37 cellular contexts compared by ENCODE assay signal in genomic region chr3:138573138-138573537, GRCh38.
"Had no signal": no experiment of that assay in that cellular context is flagged by ENCODE, and none has a peak within 500 bp of the region (broad histone marks: within the 10 kb centered on the region; RNA-seq: fewer than 3 reads in every experiment).

No MANE protein-coding gene starts in this region.

- H3K4me3 ChIP-seq: adrenal gland, ascending aorta, body of pancreas, breast epithelium, cardiac muscle cell had no signal

- H3K4me1 ChIP-seq: adrenal gland, ascending aorta, body of pancreas, breast epithelium had no signal

- DNase-seq: activated effector memory CD4-positive, alpha-beta T cell treated with anti-CD3 and anti-CD28 coated beads, Interleukin-2, amount 50 U/mL, for 16 hours; activated effector memory CD4-positive, alpha-beta T cell treated with Interleukin-2 at 50 U/mL for 16 hours; activated gamma-delta T cell; activated gamma-delta T cell treated with Interleukin-2 at 50 U/mL for 16 hours; activated naive CD4-positive, alpha-beta T cell; activated naive CD4-positive, alpha-beta T cell treated with anti-CD3 and anti-CD28 coated beads for 36 hours; activated naive CD4-positive, alpha-beta T cell treated with anti-CD3 and anti-CD28 coated beads, Interleukin-2, amount 10 ng/mL, durations not matched to agents 7 days and 5 days; activated naive CD4-positive, alpha-beta T cell treated with anti-CD3 and anti-CD28 coated beads, Interleukin-2, amount 50 U/mL, for 16 hours; activated naive CD4-positive, alpha-beta T cell treated with Interleukin-2 at 50 U/mL for 16 hours; activated naive CD8-positive, alpha-beta T cell treated with anti-CD3 and anti-CD28 coated beads for 36 hours; activated naive CD8-positive, alpha-beta T cell treated with anti-CD3 and anti-CD28 coated beads, Interleukin-2, amount 10 ng/mL, durations not matched to agents 7 days and 5 days; activated naive CD8-positive, alpha-beta T cell treated with anti-CD3 and anti-CD28 coated beads, Interleukin-2, amount 50 U/mL, for 24 hours; activated T-cell treated with anti-CD3 and anti-CD28 coated beads, Interleukin-2, amount 50 U/mL, for 1 hour; activated T-cell treated with anti-CD3 and anti-CD28 coated beads, Interleukin-2, amount 50 U/mL, for 24 hours; activated T-cell treated with anti-CD3 and anti-CD28 coated beads, Interleukin-2, amount 50 U/mL, for 4 hours; activated T-cell treated with anti-CD3 and anti-CD28 coated beads, Interleukin-2, amount 50 U/mL, for 48 hours; activated T-cell treated with anti-CD3 and anti-CD28 coated beads, Interleukin-2, amount 50 U/mL, for 72 hours; adrenal gland; amniotic stem cell; amygdala; anterior cingulate cortex; aorta; body of pancreas; caudate nucleus; central memory CD4-positive, alpha-beta T cell; cerebellar nuclear complex had no signal

- ATAC-seq: activated naive CD4-positive, alpha-beta T cell treated with anti-CD3 and anti-CD28 coated beads, Interleukin-2, amount 50 U/mL, for 72 hours; activated naive CD8-positive, alpha-beta T cell treated with anti-CD3 and anti-CD28 coated beads, Interleukin-2, amount 50 U/mL, for 24 hours; activated T-cell treated with anti-CD3 and anti-CD28 coated beads, Interleukin-2, amount 50 U/mL, for 4 hours; activated T-cell treated with anti-CD3 and anti-CD28 coated beads, Interleukin-2, amount 50 U/mL, for 72 hours; activated T-helper 17 cell treated with anti-CD3 and anti-CD28 coated beads, Interleukin-2, amount 50 U/mL, for 72 hours; body of pancreas had no signal

- H3K27ac Mint-ChIP-seq: activated naive CD4-positive, alpha-beta T cell treated with anti-CD3 and anti-CD28 coated beads for 36 hours; activated naive CD4-positive, alpha-beta T cell treated with anti-CD3 and anti-CD28 coated beads, Interleukin-2, amount 10 ng/mL, durations not matched to agents 7 days and 5 days; activated naive CD4-positive, alpha-beta T cell treated with anti-CD3 and anti-CD28 coated beads, Interleukin-2, amount 50 U/mL, for 24 hours; activated naive CD4-positive, alpha-beta T cell treated with anti-CD3 and anti-CD28 coated beads, Interleukin-2, amount 50 U/mL, for 72 hours; activated naive CD8-positive, alpha-beta T cell; activated naive CD8-positive, alpha-beta T cell treated with anti-CD3 and anti-CD28 coated beads for 36 hours; activated naive CD8-positive, alpha-beta T cell treated with anti-CD3 and anti-CD28 coated beads, Interleukin-2, amount 10 ng/mL, durations not matched to agents 7 days and 5 days; activated naive CD8-positive, alpha-beta T cell treated with anti-CD3 and anti-CD28 coated beads, Interleukin-2, amount 50 U/mL, for 24 hours; activated T-cell treated with anti-CD3 and anti-CD28 coated beads, Interleukin-2, amount 50 U/mL, for 24 hours; activated T-helper 1 cell treated with anti-CD3 and anti-CD28 coated beads, Interleukin-12 subunit alpha, Interleukin-12 subunit beta, Interleukin-2, Interleukin-4 antibody, amounts not matched to agents 30 ng/mL and 10 ng/mL and 1 ng/mL, durations not matched to agents 14 hours and 24 hours and 36 hours; activated T-helper 2 cell treated with anti-CD3 and anti-CD28 coated beads, Interferon-gamma antibody, Interleukin-2, Interleukin-4, amounts not matched to agents 10 μg/mL and 5 μg/mL and 100 μg/mL, durations not matched to agents 14 hours and 24 hours and 36 hours; brain had no signal

- H3K9me3 Mint-ChIP-seq: activated T-helper 17 cell treated with anti-CD3 and anti-CD28 coated beads, Interleukin-2, amount 50 U/mL, for 72 hours had no signal

- H3K27ac ChIP-seq: adrenal gland, ascending aorta, body of pancreas, breast epithelium, cardiac muscle cell had no signal

- H3K36me3 ChIP-seq: adrenal gland, breast epithelium, cardiac muscle cell had no signal

- H3K4me3 Mint-ChIP-seq: activated naive CD4-positive, alpha-beta T cell treated with anti-CD3 and anti-CD28 coated beads for 36 hours; activated naive CD4-positive, alpha-beta T cell treated with anti-CD3 and anti-CD28 coated beads, Interleukin-2, amount 10 ng/mL, durations not matched to agents 7 days and 5 days; activated naive CD4-positive, alpha-beta T cell treated with anti-CD3 and anti-CD28 coated beads, Interleukin-2, amount 50 U/mL, for 24 hours; activated naive CD8-positive, alpha-beta T cell; activated naive CD8-positive, alpha-beta T cell treated with anti-CD3 and anti-CD28 coated beads for 36 hours; activated naive CD8-positive, alpha-beta T cell treated with anti-CD3 and anti-CD28 coated beads, Interleukin-2, amount 10 ng/mL, durations not matched to agents 7 days and 5 days; activated naive CD8-positive, alpha-beta T cell treated with anti-CD3 and anti-CD28 coated beads, Interleukin-2, amount 50 U/mL, for 24 hours; activated T-cell treated with anti-CD3 and anti-CD28 coated beads, Interleukin-2, amount 50 U/mL, for 24 hours; activated T-cell treated with anti-CD3 and anti-CD28 coated beads, Interleukin-2, amount 50 U/mL, for 4 hours; activated T-helper 1 cell treated with anti-CD3 and anti-CD28 coated beads, Interleukin-12 subunit alpha, Interleukin-12 subunit beta, Interleukin-2, Interleukin-4 antibody, amounts not matched to agents 30 ng/mL and 10 ng/mL and 1 ng/mL, durations not matched to agents 14 hours and 24 hours and 36 hours; brain; central memory CD8-positive, alpha-beta T cell had no signal

- H3K9me3 ChIP-seq: adrenal gland, body of pancreas had no signal

- H3K4me1 Mint-ChIP-seq: brain had no signal

- H3K27me3 Mint-ChIP-seq: activated naive CD4-positive, alpha-beta T cell treated with anti-CD3 and anti-CD28 coated beads, Interleukin-2, amount 10 ng/mL, durations not matched to agents 7 days and 5 days; activated naive CD4-positive, alpha-beta T cell treated with anti-CD3 and anti-CD28 coated beads, Interleukin-2, amount 50 U/mL, for 24 hours; activated naive CD8-positive, alpha-beta T cell; activated naive CD8-positive, alpha-beta T cell treated with anti-CD3 and anti-CD28 coated beads for 36 hours; activated naive CD8-positive, alpha-beta T cell treated with anti-CD3 and anti-CD28 coated beads, Interleukin-2, amount 10 ng/mL, durations not matched to agents 7 days and 5 days; activated naive CD8-positive, alpha-beta T cell treated with anti-CD3 and anti-CD28 coated beads, Interleukin-2, amount 50 U/mL, for 24 hours; activated T-cell treated with anti-CD3 and anti-CD28 coated beads, Interleukin-2, amount 50 U/mL, for 24 hours; activated T-helper 17 cell treated with anti-CD3 and anti-CD28 coated beads, Interleukin-2, amount 50 U/mL, for 72 hours; brain; central memory CD8-positive, alpha-beta T cell had no signal

- H3K27me3 ChIP-seq: adrenal gland, ascending aorta, body of pancreas, breast epithelium, cardiac muscle cell had no signal
